ENCODE assay signal across 24 cellular contexts in the genomic region with DNA sequence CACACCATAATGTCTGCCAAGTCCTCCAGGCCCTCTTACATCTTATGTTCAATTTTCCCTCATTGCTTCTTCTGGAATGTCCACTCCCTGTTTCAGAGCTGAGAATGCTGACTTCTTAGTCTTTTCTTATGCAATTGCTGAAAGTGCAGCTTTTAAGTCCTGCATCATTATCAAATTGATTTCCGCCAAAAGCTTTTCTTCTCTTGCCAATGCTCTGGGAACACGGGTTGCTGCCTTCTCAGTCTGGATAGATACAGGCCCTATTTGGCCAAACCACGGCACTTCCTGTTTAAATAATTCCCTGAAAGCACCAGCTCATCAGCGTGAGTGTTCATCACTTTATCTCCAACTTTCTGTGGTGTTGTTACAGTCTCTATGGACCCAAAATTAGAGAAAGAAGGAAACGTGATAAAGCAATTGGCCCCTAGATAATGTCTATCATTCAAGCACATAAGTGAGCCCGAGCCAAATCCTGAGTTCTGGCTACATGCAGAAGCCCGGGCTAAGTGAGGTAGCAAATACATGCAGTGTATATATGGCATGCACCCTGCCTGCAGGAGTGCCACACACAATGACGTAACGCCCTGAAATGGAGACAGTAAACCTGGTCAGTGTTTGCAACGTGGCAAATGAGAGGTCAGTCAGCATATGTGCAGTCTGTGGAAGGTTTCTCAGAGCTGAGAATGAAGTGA.
A peak's percentile ranks its signal among the peaks of the same experiment; 100 is the strongest.
DNase-seq lines count a peak whose midpoint lies in the region; ATAC-seq and TF ChIP-seq lines count a peak whose summit lies in the region.
"Had no signal": no experiment of that assay in that cellular context is flagged by ENCODE, and none has a peak within 500 bp of the region (broad histone marks: within the 10 kb centered on the region; RNA-seq: fewer than 3 reads in every experiment).

No MANE protein-coding gene starts in this region.

- ATAC-seq in Right ventricle myocardium inferior (peak; percentile 78), lung (ENCODE audit: insufficient read depth, low FRiP score) (peak; percentile 58), HG03469 (IDR thresholded peaks at IDR 0.05; ENCODE audit: unreplicated experiment) (no peak), HG02973 (IDR thresholded peaks at IDR 0.05; ENCODE audit: unreplicated experiment) (no peak)
- ATAC-seq: body of pancreas; foreskin keratinocyte; natural killer cell treated with Interleukin-12 subunit alpha and Interleukin-12 subunit beta and Interleukin-15 and Interleukin-18, amount 100 ng/mL, for 72 hours had no signal

- no peaks in the 10 kb centered on the region for H3K36me3 ChIP-seq in lung (ENCODE audit: control insufficient read depth in 2 of 2, insufficient read depth in 2 of 2, low read length in 2 of 2)

- peaks cover 0 to 2% of the 10 kb centered on the region in 2 donors for H3K4me1 ChIP-seq in lung (ENCODE audit: control insufficient read depth in 2 of 2, insufficient read depth in 2 of 2, low read length in 2 of 2)
- H3K4me1 ChIP-seq: Caco-2, foreskin keratinocyte had no signal

- TF ChIP-seq CTCF in fibroblast of the aortic adventitia (IDR thresholded peaks at IDR 0.05; ENCODE audit: insufficient read depth, low read length) (no peak), lung (IDR thresholded peaks at IDR 0.05; ENCODE audit: control extremely low read depth, extremely low read depth) (no peak), GM13977 (IDR thresholded peaks at IDR 0.05; ENCODE audit: extremely low read depth, insufficient read depth, missing control alignments) (no peak)

- peak overlapping the region in 1 of 2 donors; percentile 26 for H3K27ac ChIP-seq in lung (ENCODE audit: low read depth in 1 of 2, low read length in 1 of 2)
- H3K27ac ChIP-seq: body of pancreas, foreskin keratinocyte had no signal

- H3K4me3 ChIP-seq in fibroblast of the aortic adventitia (ENCODE audit: low read depth, low read length) (no peak overlapping the region), lung (no peak overlapping the region)
- H3K4me3 ChIP-seq: body of pancreas had no signal

- intact Hi-C loops in Right ventricle myocardium inferior (cut with DNase I) (loop anchor here (10.0 kb wide), 1 partner anchor 115 kb away; no protein-coding TSS in a partner anchor), cardiac septum (cut with DNase I) (loop anchor here (10.0 kb wide), 1 partner anchor 115 kb away; no protein-coding TSS in a partner anchor)

- WGBS in lung, 2 donors, result 57 to 58% methylated on average over 10 of the region's 10 CpGs

- DNase-seq in Right ventricle myocardium inferior (ENCODE audit: missing footprints) (no peak), cardiac septum (ENCODE audit: low spot score) (no peak), fibroblast of the aortic adventitia (ENCODE audit: low read depth) (peak; percentile 61), lung (ENCODE audit: low spot score) (no peak), GM13977 (ENCODE audit: low spot score) (no peak), glomerular visceral epithelial cell (ENCODE audit: extremely low spot score) (no peak)
- DNase-seq: 8988T; activated naive CD8-positive, alpha-beta T cell treated with anti-CD3 and anti-CD28 coated beads, Interleukin-2, amount 10 ng/mL, durations not matched to agents 7 days and 5 days; AML-193; body of pancreas; Caco-2; EL; foreskin keratinocyte; kidney; midbrain; NCI-H1417 treated with DMSO at 0.1 percent for 48 hours; NCI-H2107; NCI-H524 treated with DMSO at 0.1 percent for 48 hours; RPMI8226; stimulated activated CD4-positive, alpha-beta T cell treated with anti-CD3 and anti-CD28 coated beads, Interleukin-4, amount 100 ng/mL, for 1 hour; T1000 had no signal

- H3K9me3 ChIP-seq in lung (ENCODE audit: control insufficient read depth in 2 of 2, insufficient read depth in 1 of 2, low read length in 1 of 2), result peaks cover 0 to 2% of the 10 kb centered on the region in 2 donors
- H3K9me3 ChIP-seq: body of pancreas, Caco-2 had no signal

- in situ Hi-C loops in GM13977 (cut with MboI; ENCODE audit: low pct_unique_long_range_greater_than_20kb, low sequenced_read_pairs, unreplicated experiment), result loop anchor here (10.0 kb wide), 1 partner anchor 145 kb away; no protein-coding TSS in a partner anchor

- H3K27me3 ChIP-seq in lung (ENCODE audit: control insufficient read depth, insufficient read depth), result no peaks in the 10 kb centered on the region
- H3K27me3 ChIP-seq: body of pancreas had no signal

Comparison
In these comparisons a context has a peak if more than half of its experiments do, and no peak if none do; other contexts are left out.
1. ATAC-seq: peak in Right ventricle myocardium inferior (single experiment) and lung (single experiment); none in HG03469 (single experiment) and HG02973 (single experiment).